In genomic region chr5:99019812-99020697, GRCh38 we compare ENCODE assay signal across 1 cellular context.
A peak's percentile ranks its signal among the peaks of the same experiment; 100 is the strongest.
TF ChIP-seq lines count a peak whose summit lies in the region.

No MANE protein-coding gene starts in this region.

TF ChIP-seq in K562, 482 proteins besides CTCF, POLR2A, EP300 and RAD21 (continued from another document and continues in another):
- TF ChIP-seq ATF2 (CRISPR knock-in tag; IDR thresholded peaks at IDR 0.05) = no peak
- no peak for TF ChIP-seq ZNF184 (CRISPR knock-in tag; IDR thresholded peaks at IDR 0.05)
- no peak for TF ChIP-seq CEBPG (CRISPR knock-in tag; IDR thresholded peaks at IDR 0.05)
- TF ChIP-seq CEBPG (tag; conservative IDR thresholded peaks at IDR 0.05 in 1 of 2, IDR thresholded peaks at IDR 0.05 in 1 of 2) = no peak; a peak in 2 of 4 replicates
- no peak for TF ChIP-seq CBX2 (IDR thresholded peaks at IDR 0.05; ENCODE audit: insufficient read depth, low read length, poor library complexity, severe bottlenecking)
- no peak for TF ChIP-seq ATF1 (CRISPR knock-in tag; IDR thresholded peaks at IDR 0.05)
- no peak for TF ChIP-seq ATF1 (tag; IDR thresholded peaks at IDR 0.05)
- TF ChIP-seq SLC30A9 (CRISPR knock-in tag; IDR thresholded peaks at IDR 0.05) = no peak
- no peak for TF ChIP-seq IRF9 (tag; IDR thresholded peaks at IDR 0.05)
- no peak for TF ChIP-seq TAF15 (IDR thresholded peaks at IDR 0.05; ENCODE audit: low read depth, low read length)
- TF ChIP-seq ZKSCAN3 (CRISPR knock-in tag; IDR thresholded peaks at IDR 0.05) = no peak
- no peak for TF ChIP-seq ZNF518B (CRISPR knock-in tag; IDR thresholded peaks at IDR 0.05)
- TF ChIP-seq ZC3H8 (IDR thresholded peaks at IDR 0.05) = no peak
- no peak for TF ChIP-seq OTX1 (CRISPR knock-in tag; IDR thresholded peaks at IDR 0.05)
- no peak for TF ChIP-seq ERF (CRISPR knock-in tag; IDR thresholded peaks at IDR 0.05)
- no peak for TF ChIP-seq NFE2L1 (tag; IDR thresholded peaks at IDR 0.05; ENCODE audit: borderline replicate concordance, low read depth)
- no peak for TF ChIP-seq FOXP1 (CRISPR knock-in tag; IDR thresholded peaks at IDR 0.05)
- TF ChIP-seq DLX4 (CRISPR knock-in tag; IDR thresholded peaks at IDR 0.05) = no peak
- TF ChIP-seq USF2 (CRISPR knock-in tag; IDR thresholded peaks at IDR 0.05) = no peak
- TF ChIP-seq NCOA2 (IDR thresholded peaks at IDR 0.05; ENCODE audit: partially characterized antibody in 2 of 2) = no peak
- no peak for TF ChIP-seq RBM22 (IDR thresholded peaks at IDR 0.05; ENCODE audit: low read depth, low read length, poor library complexity, severe bottlenecking)
- TF ChIP-seq ZNF445 (CRISPR knock-in tag; IDR thresholded peaks at IDR 0.05; ENCODE audit: low read depth) = no peak
- TF ChIP-seq KLF1 (tag; IDR thresholded peaks at IDR 0.05) = no peak
- no peak for TF ChIP-seq NR3C1 (CRISPR knock-in tag; IDR thresholded peaks at IDR 0.05)
- TF ChIP-seq ZFX (CRISPR knock-in tag; IDR thresholded peaks at IDR 0.05) = no peak
- TF ChIP-seq CEBPB (tag; IDR thresholded peaks at IDR 0.05) = no peak
- TF ChIP-seq FOXA1 (IDR thresholded peaks at IDR 0.05; ENCODE audit: borderline replicate concordance) = no peak
- no peak for TF ChIP-seq FUS (optimal IDR thresholded peaks at IDR 0.05; ENCODE audit: low read depth, low read length)
- no peak for TF ChIP-seq PTTG1 (tag; IDR thresholded peaks at IDR 0.05; ENCODE audit: low read depth)
- TF ChIP-seq FOXJ2 (tag; IDR thresholded peaks at IDR 0.05) = no peak
- no peak for TF ChIP-seq E4F1 (CRISPR knock-in tag; IDR thresholded peaks at IDR 0.05; ENCODE audit: borderline replicate concordance)
- TF ChIP-seq ZNF589 (CRISPR knock-in tag; IDR thresholded peaks at IDR 0.05; ENCODE audit: low read depth) = no peak; the same call in 1 of the 2 replicates
- no peak for TF ChIP-seq GATAD2B (IDR thresholded peaks at IDR 0.05; ENCODE audit: borderline replicate concordance)
- TF ChIP-seq PHF20 (IDR thresholded peaks at IDR 0.05; ENCODE audit: partially characterized antibody) = no peak
- no peak for TF ChIP-seq ZNF324 (CRISPR knock-in tag; IDR thresholded peaks at IDR 0.05)
- TF ChIP-seq TFE3 (CRISPR knock-in tag; IDR thresholded peaks at IDR 0.05) = no peak
- no peak for TF ChIP-seq ZNF408 (CRISPR knock-in tag; IDR thresholded peaks at IDR 0.05; ENCODE audit: low read depth)
- no peak for TF ChIP-seq ZBTB8A (IDR thresholded peaks at IDR 0.05; ENCODE audit: partially characterized antibody)
- no peak for TF ChIP-seq NR2C2 (CRISPR knock-in tag; IDR thresholded peaks at IDR 0.05)
- no peak for TF ChIP-seq NR2C2 (tag; IDR thresholded peaks at IDR 0.05)
- TF ChIP-seq ZNF444 (CRISPR knock-in tag; IDR thresholded peaks at IDR 0.05) = no peak
- TF ChIP-seq ZNF212 (CRISPR knock-in tag; IDR thresholded peaks at IDR 0.05) = no peak
- peak; percentile 80 for TF ChIP-seq ZBTB40 (IDR thresholded peaks at IDR 0.05)
- no peak for TF ChIP-seq ZBTB40 (CRISPR knock-in tag; IDR thresholded peaks at IDR 0.05)
- no peak for TF ChIP-seq ZNF431 (CRISPR knock-in tag; IDR thresholded peaks at IDR 0.05)
- peak; percentile 75 for TF ChIP-seq NFE2 (IDR thresholded peaks at IDR 0.05; ENCODE audit: low read depth)
- TF ChIP-seq L3MBTL2 (IDR thresholded peaks at IDR 0.05) = peak; percentile 49
- no peak for TF ChIP-seq ZNF174 (CRISPR knock-in tag; IDR thresholded peaks at IDR 0.05)
- TF ChIP-seq SAP30 (IDR thresholded peaks at IDR 0.05; ENCODE audit: borderline replicate concordance, insufficient read depth, low read depth, low read length, poor library complexity, severe bottlenecking) = no peak
- no peak for TF ChIP-seq DACH1 (IDR thresholded peaks at IDR 0.05; ENCODE audit: partially characterized antibody)
